Comparison of ENCODE assay signal across 20 cellular contexts in genomic region chr1:244304156-244304555, GRCh38.
DNase-seq lines count a peak whose midpoint lies in the region; ATAC-seq and TF ChIP-seq lines count a peak whose summit lies in the region.
"Had no signal": no experiment of that assay in that cellular context is flagged by ENCODE, and none has a peak within 500 bp of the region (broad histone marks: within the 10 kb centered on the region; RNA-seq: fewer than 3 reads in every experiment).

No MANE protein-coding gene starts in this region.

- no peak for ATAC-seq in natural killer cell treated with Interleukin-12 subunit alpha and Interleukin-12 subunit beta and Interleukin-15 and Interleukin-18, amount 100 ng/mL, for 72 hours
- ATAC-seq: activated CD8-positive, alpha-beta T cell treated with anti-CD3 and anti-CD28 coated beads, Interleukin-2, amount 10 ng/mL, durations not matched to agents 7 days and 5 days; CD8-positive, alpha-beta T cell; naive thymus-derived CD8-positive, alpha-beta T cell; Right ventricle myocardium inferior; stimulated activated naive B cell treated with anti-CD40 and anti-IgM and Interleukin-4, amounts not matched to agents 10 μg/mL and 1 μg/mL and 100 μg/mL, for 72 hours; WTC11 had no signal

- TF ChIP-seq POLR2A in ovary (IDR thresholded peaks at IDR 0.05) = no peak

- TF ChIP-seq EP300 in ovary (IDR thresholded peaks at IDR 0.05) = no peak

- H3K4me3 ChIP-seq in ovary = no peak overlapping the region
- H3K4me3 ChIP-seq: left ventricle myocardium inferior had no signal

- peaks cover 29% of the 10 kb centered on the region for H3K4me1 ChIP-seq in ovary (ENCODE audit: insufficient read depth)

- H3K27ac ChIP-seq in epithelial cell of prostate (peak overlapping the region; percentile 53), ovary (peak overlapping the region in 1 of 2 donors; percentile 51)
- H3K27ac ChIP-seq: KMS-11, left ventricle myocardium inferior had no signal

- TF ChIP-seq CTCF in CD14-positive monocyte (IDR thresholded peaks at IDR 0.05) = no peak
- TF ChIP-seq CTCF in ovary (IDR thresholded peaks at IDR 0.05) = no peak

- WGBS in ovary, 3 donors = 87 to 88% (median 87%) methylated on average over 11 of the region's 11 CpGs

- no peaks in the 10 kb centered on the region for H3K36me3 ChIP-seq in ovary
- H3K36me3 ChIP-seq: left ventricle myocardium inferior had no signal

- peaks cover 15 to 18% of the 10 kb centered on the region in 2 donors for H3K36me3 Mint-ChIP-seq in CD14-positive monocyte
- peaks cover 6% of the 10 kb centered on the region for H3K36me3 Mint-ChIP-seq in natural killer cell treated with Interleukin-12 subunit alpha and Interleukin-12 subunit beta and Interleukin-15 and Interleukin-18, amount 100 ng/mL, for 72 hours
- H3K36me3 Mint-ChIP-seq: type B pancreatic cell had no signal

- H3K9me3 ChIP-seq in ovary = no peaks in the 10 kb centered on the region

- peak overlapping the region; percentile 31 to 54 for H3K4me3 Mint-ChIP-seq in CD14-positive monocyte
- no peak overlapping the region for H3K4me3 Mint-ChIP-seq in natural killer cell treated with Interleukin-12 subunit alpha and Interleukin-12 subunit beta and Interleukin-15 and Interleukin-18, amount 100 ng/mL, for 72 hours
- H3K4me3 Mint-ChIP-seq: activated CD8-positive, alpha-beta T cell treated with anti-CD3 and anti-CD28 coated beads, Interleukin-2, amount 10 ng/mL, durations not matched to agents 7 days and 5 days; activated T-helper 1 cell treated with anti-CD3 and anti-CD28 coated beads, Interleukin-12 subunit alpha, Interleukin-12 subunit beta, Interleukin-2, Interleukin-4 antibody, amounts not matched to agents 30 ng/mL and 10 ng/mL and 1 ng/mL, durations not matched to agents 14 hours and 24 hours and 36 hours; CD8-positive, alpha-beta T cell; stimulated activated naive B cell treated with anti-CD40 and anti-IgM and Interleukin-4, amounts not matched to agents 10 μg/mL and 1 μg/mL and 100 μg/mL, for 72 hours; type B pancreatic cell; WTC11 had no signal

- intact Hi-C loops in CD14-positive monocyte (cut with micrococcal nuclease) (no loop called here), ovary (cut with DNase I) (loop anchor here in 2 of 4 donors (5.0 to 10.0 kb wide), 2 partner anchors 148 to 151 kb away; partner anchors contain the start of gene ADSS2 (in 2 of the 2))

- DNase-seq in CD14-positive monocyte (ENCODE audit: low spot score) (peak; percentile 70), epithelial cell of prostate (ENCODE audit: low read depth, low spot score) (no peak), activated T-cell treated with anti-CD3 and anti-CD28 coated beads for 4 hours (no peak), mesenteric fat pad (ENCODE audit: low spot score) (no peak), amygdala (lab: John Stamatoyannopoulos, UW) (no peak), ovary (no peak)
- no peak for DNase-seq in natural killer cell treated with Interleukin-12 subunit alpha and Interleukin-12 subunit beta and Interleukin-15 and Interleukin-18, amount 100 ng/mL, for 72 hours (ENCODE audit: low spot score)
- DNase-seq: activated CD8-positive, alpha-beta T cell treated with anti-CD3 and anti-CD28 coated beads, Interleukin-2, amount 10 ng/mL, durations not matched to agents 7 days and 5 days; CD8-positive, alpha-beta T cell; left ventricle myocardium inferior; naive thymus-derived CD8-positive, alpha-beta T cell; NCI-H1436; NCI-H2171 treated with DMSO at 0.1 percent for 48 hours; stimulated activated naive B cell treated with anti-CD40 and anti-IgM and Interleukin-4, amounts not matched to agents 10 μg/mL and 1 μg/mL and 100 μg/mL, for 72 hours had no signal

- H3K4me1 Mint-ChIP-seq in CD14-positive monocyte = peaks cover 40% of the 10 kb centered on the region
- H3K4me1 Mint-ChIP-seq in natural killer cell treated with Interleukin-12 subunit alpha and Interleukin-12 subunit beta and Interleukin-15 and Interleukin-18, amount 100 ng/mL, for 72 hours (ENCODE audit: low read depth in 2 of 2) = peaks cover 20 to 29% of the 10 kb centered on the region in 2 donors

- H3K27me3 Mint-ChIP-seq in CD14-positive monocyte (ENCODE audit: low read depth in 3 of 3) = peaks cover 0 to 1% (median 0%) of the 10 kb centered on the region in 3 donors
- no peaks in the 10 kb centered on the region for H3K27me3 Mint-ChIP-seq in natural killer cell treated with Interleukin-12 subunit alpha and Interleukin-12 subunit beta and Interleukin-15 and Interleukin-18, amount 100 ng/mL, for 72 hours
- H3K27me3 Mint-ChIP-seq: stimulated activated naive B cell treated with anti-CD40 and anti-IgM and Interleukin-4, amounts not matched to agents 10 μg/mL and 1 μg/mL and 100 μg/mL, for 72 hours had no signal

- peak overlapping the region; percentile 55 to 90 (median 89) for H3K27ac Mint-ChIP-seq in CD14-positive monocyte
- peak overlapping the region; percentile 6 to 17 for H3K27ac Mint-ChIP-seq in natural killer cell treated with Interleukin-12 subunit alpha and Interleukin-12 subunit beta and Interleukin-15 and Interleukin-18, amount 100 ng/mL, for 72 hours
- H3K27ac Mint-ChIP-seq: activated CD8-positive, alpha-beta T cell treated with anti-CD3 and anti-CD28 coated beads, Interleukin-2, amount 10 ng/mL, durations not matched to agents 7 days and 5 days; CD8-positive, alpha-beta T cell; stimulated activated naive B cell treated with anti-CD40 and anti-IgM and Interleukin-4, amounts not matched to agents 10 μg/mL and 1 μg/mL and 100 μg/mL, for 72 hours; type B pancreatic cell; WTC11 had no signal

- no peaks in the 10 kb centered on the region for H3K27me3 ChIP-seq in ovary

- H3K9me3 Mint-ChIP-seq in CD14-positive monocyte = peaks cover 2 to 10% (median 7%) of the 10 kb centered on the region in 7 donors
- H3K9me3 Mint-ChIP-seq in natural killer cell treated with Interleukin-12 subunit alpha and Interleukin-12 subunit beta and Interleukin-15 and Interleukin-18, amount 100 ng/mL, for 72 hours = peaks cover 3% of the 10 kb centered on the region

TF ChIP-seq in PFSK-1, 5 proteins besides CTCF, POLR2A, EP300 and RAD21:
- TF ChIP-seq REST (IDR thresholded peaks at IDR 0.05; ENCODE audit: insufficient read depth in 1 of 2, low read depth in 2 of 2, low read length in 2 of 2) = no peak
- TF ChIP-seq SIN3A (IDR thresholded peaks at IDR 0.05; ENCODE audit: borderline replicate concordance, insufficient read depth, low read length) = peak; percentile 28; the same call in 1 of the 2 replicates
